Comparison of ENCODE assay signal across 6 cellular contexts in genomic region chr20:63538204-63539091, GRCh38. TPM values are rescaled to one million over a fixed set of nuclear protein-coding genes. Genes with fewer than 3 reads are reported as not detected.
DNase-seq lines count a peak whose midpoint lies in the region; TF ChIP-seq lines count a peak whose summit lies in the region.

No MANE protein-coding gene starts in this region.

- H3F3A ChIP-seq in MM.1S (ENCODE audit: insufficient read depth, low read length) = 0 out of 2 replicates have a peak, but pooled peaks cover 4% of the 10 kb centered on the region

- DNase-seq in MM.1S (no peak), prostate gland (ENCODE audit: low spot score) (peak; percentile 92), NAMALWA (ENCODE audit: low spot score) (no peak), KG1 (lab: John Stamatoyannopoulos, UW) (no peak)
- DNase-seq in central memory CD4-positive, alpha-beta T cell = peak; percentile 39

- H2AFZ ChIP-seq in MM.1S (ENCODE audit: low read length) = 0 out of 2 replicates have a peak overlapping the region, but pooled peaks have one; percentile 23

- no peaks in the 10 kb centered on the region for H3K79me2 ChIP-seq in MM.1S (ENCODE audit: low read length)

- 28% methylated on average over 26 of the region's 27 CpGs for WGBS in prostate gland

- H3K4me1 ChIP-seq in BLaER1 treated with 17β-estradiol and CSF1 and Interleukin-3, amounts not matched to agents 10 nM and 100 nM = peaks cover 13 to 78% (median 72%) of the 10 kb centered on the region in 10 experiments
- H3K4me1 ChIP-seq in MM.1S (ENCODE audit: low read length) (peaks cover 7% of the 10 kb centered on the region; the same call in 1 of the 2 replicates), prostate gland (replicated peaks) (peaks cover 5% of the 10 kb centered on the region)

- H3K9me3 ChIP-seq in BLaER1 treated with 17β-estradiol and CSF1 and Interleukin-3, amounts not matched to agents 10 nM and 100 nM (replicated peaks in 1 of 11) = no peaks in the 10 kb centered on the region
- H3K9me3 ChIP-seq in MM.1S (replicated peaks; ENCODE audit: insufficient read depth, low read length) (no peaks in the 10 kb centered on the region), prostate gland (no peaks in the 10 kb centered on the region)

- no peaks in the 10 kb centered on the region for H3K9me2 ChIP-seq in MM.1S (replicated peaks; ENCODE audit: insufficient read depth, low read length)

- H3K4me3 ChIP-seq in BLaER1 treated with 17β-estradiol and CSF1 and Interleukin-3, amounts not matched to agents 10 nM and 100 nM = peak overlapping the region in 4 of 10 experiments; percentile 60 to 72 (median 62); a peak in 6 of 20 replicates
- H3K4me3 ChIP-seq in MM.1S (ENCODE audit: low read length) (no peak overlapping the region), prostate gland (peak overlapping the region in 1 of 2 donors; percentile 17)

- peak overlapping the region in 4 of 11 experiments; percentile 79 to 88 (median 84); a peak in 8 of 22 replicates for H3K27ac ChIP-seq in BLaER1 treated with 17β-estradiol and CSF1 and Interleukin-3, amounts not matched to agents 10 nM and 100 nM
- H3K27ac ChIP-seq in MM.1S (ENCODE audit: low read length) = no peak overlapping the region
- peak overlapping the region; percentile 73 to 80 for H3K27ac ChIP-seq in prostate gland

- peak overlapping the region in 8 of 11 experiments; percentile 59 to 84 (median 74); a peak in 11 of 22 replicates for H3K9ac ChIP-seq in BLaER1 treated with 17β-estradiol and CSF1 and Interleukin-3, amounts not matched to agents 10 nM and 100 nM
- no peak overlapping the region for H3K9ac ChIP-seq in MM.1S (ENCODE audit: low read length)

- peak overlapping the region; percentile 39 to 99 (median 96) for H3K4me2 ChIP-seq in BLaER1 treated with 17β-estradiol and CSF1 and Interleukin-3, amounts not matched to agents 10 nM and 100 nM
- H3K4me2 ChIP-seq in MM.1S (ENCODE audit: low read depth, low read length) = peak overlapping the region; percentile 98

- TF ChIP-seq CTCF in MM.1S (IDR thresholded peaks at IDR 0.05; ENCODE audit: low read length) (no peak), prostate gland (IDR thresholded peaks at IDR 0.05) (peak in 1 of 4 experiments; percentile 16)

- H3K36me3 ChIP-seq in BLaER1 treated with 17β-estradiol and CSF1 and Interleukin-3, amounts not matched to agents 10 nM and 100 nM = no peaks in the 10 kb centered on the region
- no peaks in the 10 kb centered on the region for H3K36me3 ChIP-seq in MM.1S (replicated peaks; ENCODE audit: insufficient read depth, low read length)
- H3K36me3 ChIP-seq in prostate gland = no peaks in the 10 kb centered on the region

- intact Hi-C loops in prostate gland (cut with DNase I) = loop anchor here (5.0 to 10.0 kb wide), 2 partner anchors 326 to 434 kb away; partner anchors contain the start of genes ABHD16B and TPD52L2

- H3K27me3 ChIP-seq in BLaER1 treated with 17β-estradiol and CSF1 and Interleukin-3, amounts not matched to agents 10 nM and 100 nM = peaks cover 10 to 56% (median 34%) of the 10 kb centered on the region in 11 experiments; a peak in 20 of 22 replicates
- H3K27me3 ChIP-seq in MM.1S (replicated peaks; ENCODE audit: insufficient read depth, low read length) (peaks cover 53% of the 10 kb centered on the region), prostate gland (replicated peaks; ENCODE audit: insufficient read depth) (no peaks in the 10 kb centered on the region)

- peaks cover 0 to 63% (median 14%) of the 10 kb centered on the region in 11 experiments; a peak in 8 of 22 replicates for H4K20me1 ChIP-seq in BLaER1 treated with 17β-estradiol and CSF1 and Interleukin-3, amounts not matched to agents 10 nM and 100 nM
- H4K20me1 ChIP-seq in MM.1S (ENCODE audit: insufficient read depth, low read length) = no peaks in the 10 kb centered on the region

- no peak for TF ChIP-seq POLR2A in prostate gland (IDR thresholded peaks at IDR 0.05)

RNA-seq across cellular contexts. Expression of gene PTK6, which starts 1.3 kb away (rescaled TPM):
- total RNA-seq in prostate gland = 1 to 10 TPM in 1 of 2 donors, under 1 TPM in 1; 0.77 to 1.1 TPM

RNA-seq across cellular contexts. Expression of gene SRMS, which starts 9.1 kb away (rescaled TPM):
- 1 to 10 TPM in 1 of 2 donors, under 1 TPM in 1; 0.34 to 1.6 TPM for total RNA-seq in prostate gland

RNA-seq across cellular contexts. Expression of gene FNDC11, which starts 15.5 kb away (rescaled TPM):
- 10 to 100 TPM in 1 of 2 donors, 1 to 10 TPM in 1; 1.8 to 12.1 TPM for total RNA-seq in prostate gland

RNA-seq across cellular contexts. Expression of gene PPDPF, which starts 17.9 kb away (rescaled TPM):
- 100 to 1,000 TPM; 602 to 609 TPM for total RNA-seq in prostate gland

RNA-seq across cellular contexts. Expression of gene HELZ2, which starts 35.6 kb away (rescaled TPM):
- total RNA-seq in prostate gland = 10 to 100 TPM; 37.1 to 46.1 TPM

Comparison
In these comparisons a context has a peak if more than half of its experiments do, and no peak if none do; other contexts are left out.
1. DNase-seq: peak in central memory CD4-positive, alpha-beta T cell (single experiment) and prostate gland (single experiment); none in MM.1S (single experiment), NAMALWA (single experiment) and KG1 (single experiment).